ENCODE assay signal across 1 cellular context in the genomic region with DNA sequence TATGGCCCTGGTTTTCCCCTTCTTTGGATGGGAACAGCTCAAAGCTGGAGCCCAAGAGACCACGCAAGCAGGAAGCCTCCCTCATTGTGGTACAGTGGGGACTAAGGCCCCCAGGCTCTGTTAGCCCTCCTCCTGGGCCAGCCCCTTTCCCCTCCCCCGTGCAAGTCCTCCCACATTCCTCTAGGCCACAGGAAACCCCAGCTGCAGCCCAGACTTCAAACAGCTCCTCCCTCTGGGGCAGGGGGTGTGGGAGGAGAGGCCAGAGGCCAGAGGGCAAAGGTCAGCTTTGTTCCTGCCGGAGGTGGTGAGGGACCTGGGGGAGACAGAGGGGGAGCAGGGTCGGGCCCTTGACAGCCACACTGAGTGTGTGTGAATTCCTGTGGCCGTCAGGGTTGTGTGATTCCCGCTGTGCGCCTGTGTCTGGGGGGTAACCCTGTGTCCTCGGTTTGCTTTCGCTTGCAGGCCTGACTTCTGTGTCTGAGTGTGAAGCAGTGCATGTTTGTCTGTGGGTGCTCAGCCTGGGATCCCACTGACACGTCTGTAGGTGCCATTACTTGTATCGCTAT.
A peak's percentile ranks its signal among the peaks of the same experiment; 100 is the strongest.
TF ChIP-seq lines count a peak whose summit lies in the region.

No MANE protein-coding gene starts in this region.

TF ChIP-seq in K562, 482 proteins besides CTCF, POLR2A, EP300 and RAD21 (continued from another document and continues in another):
- TF ChIP-seq KDM4B (IDR thresholded peaks at IDR 0.05; ENCODE audit: borderline replicate concordance in 2 of 2, low read depth in 1 of 2) (no peak), TRIM24 (IDR thresholded peaks at IDR 0.05) (no peak), HNRNPLL (IDR thresholded peaks at IDR 0.05; ENCODE audit: low read depth, low read length, poor library complexity, severe bottlenecking) (no peak), POLR3G (IDR thresholded peaks at IDR 0.05; ENCODE audit: extremely low read depth, insufficient read length, insufficient replicate concordance) (no peak), GATAD2A (IDR thresholded peaks at IDR 0.05) (no peak; the same call in 1 of the 2 replicates), ESRRB (CRISPR knock-in tag; IDR thresholded peaks at IDR 0.05; ENCODE audit: borderline replicate concordance) (no peak), TFAM (CRISPR knock-in tag; conservative IDR thresholded peaks at IDR 0.05) (no peak), MCM3 (IDR thresholded peaks at IDR 0.05) (no peak), RBM14 (IDR thresholded peaks at IDR 0.05; ENCODE audit: borderline replicate concordance, insufficient read depth, low read depth, low read length) (no peak), ZC3H11A (IDR thresholded peaks at IDR 0.05; ENCODE audit: low read depth, low read length) (no peak), KLF16 (IDR thresholded peaks at IDR 0.05) (peak; percentile 56; the same call in 1 of the 2 replicates), JUNB (CRISPR knock-in tag; conservative IDR thresholded peaks at IDR 0.05) (no peak), ARID2 (IDR thresholded peaks at IDR 0.05) (no peak), SMARCE1 (IDR thresholded peaks at IDR 0.05) (peak; percentile 22; the same call in 1 of the 2 replicates), ZNF174 (CRISPR knock-in tag; IDR thresholded peaks at IDR 0.05) (no peak), BRCA1 (IDR thresholded peaks at IDR 0.05) (no peak), BRCA1 (CRISPR knock-in tag; IDR thresholded peaks at IDR 0.05) (no peak), RFX7 (CRISPR knock-in tag; IDR thresholded peaks at IDR 0.05) (no peak), PTTG1 (tag; IDR thresholded peaks at IDR 0.05; ENCODE audit: low read depth) (no peak), ZFP30 (CRISPR knock-in tag; IDR thresholded peaks at IDR 0.05; ENCODE audit: borderline replicate concordance) (no peak), YY1 (IDR thresholded peaks at IDR 0.05; ENCODE audit: borderline replicate concordance in 1 of 3, control insufficient read depth in 1 of 3, extremely low read depth in 1 of 3, insufficient read depth in 3 of 3, insufficient read length in 1 of 3, insufficient replicate concordance in 2 of 3, low read depth in 1 of 3, low read length in 2 of 3) (no peak), ZKSCAN8 (CRISPR knock-in tag; IDR thresholded peaks at IDR 0.05) (no peak), SUPT5H (IDR thresholded peaks at IDR 0.05) (no peak), GTF2F1 (IDR thresholded peaks at IDR 0.05; ENCODE audit: low read depth, low read length) (no peak), EHMT2 (IDR thresholded peaks at IDR 0.05) (no peak), RNF2 (IDR thresholded peaks at IDR 0.05) (peak; percentile 49; the same call in 1 of the 2 replicates), ZBTB7A (IDR thresholded peaks at IDR 0.05; ENCODE audit: borderline replicate concordance, control insufficient read depth, low read depth, low read length) (peak; percentile 79), LEF1 (IDR thresholded peaks at IDR 0.05) (peak; percentile 49; the same call in 1 of the 2 replicates)
- TF ChIP-seq, protein P1, sequence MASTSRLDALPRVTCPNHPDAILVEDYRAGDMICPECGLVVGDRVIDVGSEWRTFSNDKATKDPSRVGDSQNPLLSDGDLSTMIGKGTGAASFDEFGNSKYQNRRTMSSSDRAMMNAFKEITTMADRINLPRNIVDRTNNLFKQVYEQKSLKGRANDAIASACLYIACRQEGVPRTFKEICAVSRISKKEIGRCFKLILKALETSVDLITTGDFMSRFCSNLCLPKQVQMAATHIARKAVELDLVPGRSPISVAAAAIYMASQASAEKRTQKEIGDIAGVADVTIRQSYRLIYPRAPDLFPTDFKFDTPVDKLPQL (IDR thresholded peaks at IDR 0.05; ENCODE audit: extremely low read depth, insufficient read length): no peak
- TF ChIP-seq, protein P2, sequence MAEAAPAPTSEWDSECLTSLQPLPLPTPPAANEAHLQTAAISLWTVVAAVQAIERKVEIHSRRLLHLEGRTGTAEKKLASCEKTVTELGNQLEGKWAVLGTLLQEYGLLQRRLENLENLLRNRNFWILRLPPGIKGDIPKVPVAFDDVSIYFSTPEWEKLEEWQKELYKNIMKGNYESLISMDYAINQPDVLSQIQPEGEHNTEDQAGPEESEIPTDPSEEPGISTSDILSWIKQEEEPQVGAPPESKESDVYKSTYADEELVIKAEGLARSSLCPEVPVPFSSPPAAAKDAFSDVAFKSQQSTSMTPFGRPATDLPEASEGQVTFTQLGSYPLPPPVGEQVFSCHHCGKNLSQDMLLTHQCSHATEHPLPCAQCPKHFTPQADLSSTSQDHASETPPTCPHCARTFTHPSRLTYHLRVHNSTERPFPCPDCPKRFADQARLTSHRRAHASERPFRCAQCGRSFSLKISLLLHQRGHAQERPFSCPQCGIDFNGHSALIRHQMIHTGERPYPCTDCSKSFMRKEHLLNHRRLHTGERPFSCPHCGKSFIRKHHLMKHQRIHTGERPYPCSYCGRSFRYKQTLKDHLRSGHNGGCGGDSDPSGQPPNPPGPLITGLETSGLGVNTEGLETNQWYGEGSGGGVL (CRISPR knock-in tag; IDR thresholded peaks at IDR 0.05): no peak
- TF ChIP-seq, protein P3, sequence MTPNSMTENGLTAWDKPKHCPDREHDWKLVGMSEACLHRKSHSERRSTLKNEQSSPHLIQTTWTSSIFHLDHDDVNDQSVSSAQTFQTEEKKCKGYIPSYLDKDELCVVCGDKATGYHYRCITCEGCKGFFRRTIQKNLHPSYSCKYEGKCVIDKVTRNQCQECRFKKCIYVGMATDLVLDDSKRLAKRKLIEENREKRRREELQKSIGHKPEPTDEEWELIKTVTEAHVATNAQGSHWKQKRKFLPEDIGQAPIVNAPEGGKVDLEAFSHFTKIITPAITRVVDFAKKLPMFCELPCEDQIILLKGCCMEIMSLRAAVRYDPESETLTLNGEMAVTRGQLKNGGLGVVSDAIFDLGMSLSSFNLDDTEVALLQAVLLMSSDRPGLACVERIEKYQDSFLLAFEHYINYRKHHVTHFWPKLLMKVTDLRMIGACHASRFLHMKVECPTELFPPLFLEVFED (CRISPR knock-in tag; conservative IDR thresholded peaks at IDR 0.05): no peak
- TF ChIP-seq, protein P4, sequence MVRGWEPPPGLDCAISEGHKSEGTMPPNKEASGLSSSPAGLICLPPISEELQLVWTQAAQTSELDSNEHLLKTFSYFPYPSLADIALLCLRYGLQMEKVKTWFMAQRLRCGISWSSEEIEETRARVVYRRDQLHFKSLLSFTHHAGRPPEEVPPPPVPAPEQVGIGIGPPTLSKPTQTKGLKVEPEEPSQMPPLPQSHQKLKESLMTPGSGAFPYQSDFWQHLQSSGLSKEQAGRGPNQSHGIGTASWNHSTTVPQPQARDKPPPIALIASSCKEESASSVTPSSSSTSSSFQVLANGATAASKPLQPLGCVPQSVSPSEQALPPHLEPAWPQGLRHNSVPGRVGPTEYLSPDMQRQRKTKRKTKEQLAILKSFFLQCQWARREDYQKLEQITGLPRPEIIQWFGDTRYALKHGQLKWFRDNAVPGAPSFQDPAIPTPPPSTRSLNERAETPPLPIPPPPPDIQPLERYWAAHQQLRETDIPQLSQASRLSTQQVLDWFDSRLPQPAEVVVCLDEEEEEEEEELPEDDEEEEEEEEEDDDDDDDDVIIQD (CRISPR knock-in tag; IDR thresholded peaks at IDR 0.05): no peak
- TF ChIP-seq, protein P5, sequence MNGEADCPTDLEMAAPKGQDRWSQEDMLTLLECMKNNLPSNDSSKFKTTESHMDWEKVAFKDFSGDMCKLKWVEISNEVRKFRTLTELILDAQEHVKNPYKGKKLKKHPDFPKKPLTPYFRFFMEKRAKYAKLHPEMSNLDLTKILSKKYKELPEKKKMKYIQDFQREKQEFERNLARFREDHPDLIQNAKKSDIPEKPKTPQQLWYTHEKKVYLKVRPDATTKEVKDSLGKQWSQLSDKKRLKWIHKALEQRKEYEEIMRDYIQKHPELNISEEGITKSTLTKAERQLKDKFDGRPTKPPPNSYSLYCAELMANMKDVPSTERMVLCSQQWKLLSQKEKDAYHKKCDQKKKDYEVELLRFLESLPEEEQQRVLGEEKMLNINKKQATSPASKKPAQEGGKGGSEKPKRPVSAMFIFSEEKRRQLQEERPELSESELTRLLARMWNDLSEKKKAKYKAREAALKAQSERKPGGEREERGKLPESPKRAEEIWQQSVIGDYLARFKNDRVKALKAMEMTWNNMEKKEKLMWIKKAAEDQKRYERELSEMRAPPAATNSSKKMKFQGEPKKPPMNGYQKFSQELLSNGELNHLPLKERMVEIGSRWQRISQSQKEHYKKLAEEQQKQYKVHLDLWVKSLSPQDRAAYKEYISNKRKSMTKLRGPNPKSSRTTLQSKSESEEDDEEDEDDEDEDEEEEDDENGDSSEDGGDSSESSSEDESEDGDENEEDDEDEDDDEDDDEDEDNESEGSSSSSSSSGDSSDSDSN (IDR thresholded peaks at IDR 0.05; ENCODE audit: borderline replicate concordance in 1 of 2, low read depth in 2 of 2, low read length in 2 of 2): no peak
- TF ChIP-seq, protein P6, sequence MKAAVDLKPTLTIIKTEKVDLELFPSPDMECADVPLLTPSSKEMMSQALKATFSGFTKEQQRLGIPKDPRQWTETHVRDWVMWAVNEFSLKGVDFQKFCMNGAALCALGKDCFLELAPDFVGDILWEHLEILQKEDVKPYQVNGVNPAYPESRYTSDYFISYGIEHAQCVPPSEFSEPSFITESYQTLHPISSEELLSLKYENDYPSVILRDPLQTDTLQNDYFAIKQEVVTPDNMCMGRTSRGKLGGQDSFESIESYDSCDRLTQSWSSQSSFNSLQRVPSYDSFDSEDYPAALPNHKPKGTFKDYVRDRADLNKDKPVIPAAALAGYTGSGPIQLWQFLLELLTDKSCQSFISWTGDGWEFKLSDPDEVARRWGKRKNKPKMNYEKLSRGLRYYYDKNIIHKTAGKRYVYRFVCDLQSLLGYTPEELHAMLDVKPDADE (conservative IDR thresholded peaks at IDR 0.05; ENCODE audit: control insufficient read depth, low read depth, low read length): peak; percentile 40; the same call in 1 of the 2 replicates
- TF ChIP-seq, protein P7, sequence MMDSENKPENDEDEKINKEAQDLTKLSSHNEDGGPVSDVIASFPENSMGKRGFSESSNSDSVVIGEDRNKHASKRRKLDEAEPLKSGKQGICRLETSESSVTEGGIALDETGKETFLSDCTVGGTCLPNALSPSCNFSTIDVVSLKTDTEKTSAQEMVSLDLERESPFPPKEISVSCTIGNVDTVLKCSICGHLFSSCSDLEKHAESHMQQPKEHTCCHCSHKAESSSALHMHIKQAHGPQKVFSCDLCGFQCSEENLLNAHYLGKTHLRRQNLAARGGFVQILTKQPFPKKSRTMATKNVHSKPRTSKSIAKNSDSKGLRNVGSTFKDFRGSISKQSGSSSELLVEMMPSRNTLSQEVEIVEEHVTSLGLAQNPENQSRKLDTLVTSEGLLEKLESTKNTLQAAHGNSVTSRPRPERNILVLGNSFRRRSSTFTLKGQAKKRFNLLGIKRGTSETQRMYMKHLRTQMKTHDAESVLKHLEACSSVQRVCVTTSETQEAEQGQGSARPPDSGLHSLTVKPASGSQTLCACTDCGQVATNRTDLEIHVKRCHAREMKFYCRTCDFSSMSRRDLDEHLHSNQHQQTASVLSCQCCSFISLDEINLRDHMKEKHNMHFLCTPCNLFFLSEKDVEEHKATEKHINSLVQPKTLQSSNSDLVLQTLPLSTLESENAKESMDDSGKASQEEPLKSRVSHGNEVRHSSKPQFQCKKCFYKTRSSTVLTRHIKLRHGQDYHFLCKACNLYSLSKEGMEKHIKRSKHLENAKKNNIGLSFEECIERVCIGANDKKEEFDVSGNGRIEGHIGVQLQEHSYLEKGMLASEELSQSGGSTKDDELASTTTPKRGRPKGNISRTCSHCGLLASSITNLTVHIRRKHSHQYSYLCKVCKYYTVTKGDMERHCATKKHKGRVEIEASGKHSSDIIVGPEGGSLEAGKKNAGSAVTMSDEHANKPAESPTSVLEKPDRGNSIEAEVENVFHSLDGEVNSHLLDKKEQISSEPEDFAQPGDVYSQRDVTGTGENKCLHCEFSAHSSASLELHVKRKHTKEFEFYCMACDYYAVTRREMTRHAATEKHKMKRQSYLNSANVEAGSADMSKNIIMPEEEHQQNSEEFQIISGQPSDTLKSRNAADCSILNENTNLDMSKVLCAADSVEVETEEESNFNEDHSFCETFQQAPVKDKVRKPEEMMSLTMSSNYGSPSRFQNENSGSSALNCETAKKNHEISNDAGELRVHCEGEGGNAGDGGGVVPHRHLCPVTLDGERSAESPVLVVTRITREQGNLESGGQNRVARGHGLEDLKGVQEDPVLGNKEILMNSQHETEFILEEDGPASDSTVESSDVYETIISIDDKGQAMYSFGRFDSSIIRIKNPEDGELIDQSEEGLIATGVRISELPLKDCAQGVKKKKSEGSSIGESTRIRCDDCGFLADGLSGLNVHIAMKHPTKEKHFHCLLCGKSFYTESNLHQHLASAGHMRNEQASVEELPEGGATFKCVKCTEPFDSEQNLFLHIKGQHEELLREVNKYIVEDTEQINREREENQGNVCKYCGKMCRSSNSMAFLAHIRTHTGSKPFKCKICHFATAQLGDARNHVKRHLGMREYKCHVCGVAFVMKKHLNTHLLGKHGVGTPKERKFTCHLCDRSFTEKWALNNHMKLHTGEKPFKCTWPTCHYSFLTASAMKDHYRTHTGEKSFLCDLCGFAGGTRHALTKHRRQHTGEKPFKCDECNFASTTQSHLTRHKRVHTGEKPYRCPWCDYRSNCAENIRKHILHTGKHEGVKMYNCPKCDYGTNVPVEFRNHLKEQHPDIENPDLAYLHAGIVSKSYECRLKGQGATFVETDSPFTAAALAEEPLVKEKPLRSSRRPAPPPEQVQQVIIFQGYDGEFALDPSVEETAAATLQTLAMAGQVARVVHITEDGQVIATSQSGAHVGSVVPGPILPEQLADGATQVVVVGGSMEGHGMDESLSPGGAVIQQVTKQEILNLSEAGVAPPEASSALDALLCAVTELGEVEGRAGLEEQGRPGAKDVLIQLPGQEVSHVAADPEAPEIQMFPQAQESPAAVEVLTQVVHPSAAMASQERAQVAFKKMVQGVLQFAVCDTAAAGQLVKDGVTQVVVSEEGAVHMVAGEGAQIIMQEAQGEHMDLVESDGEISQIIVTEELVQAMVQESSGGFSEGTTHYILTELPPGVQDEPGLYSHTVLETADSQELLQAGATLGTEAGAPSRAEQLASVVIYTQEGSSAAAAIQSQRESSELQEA (IDR thresholded peaks at IDR 0.05; ENCODE audit: low read depth): no peak
- TF ChIP-seq, protein P8, sequence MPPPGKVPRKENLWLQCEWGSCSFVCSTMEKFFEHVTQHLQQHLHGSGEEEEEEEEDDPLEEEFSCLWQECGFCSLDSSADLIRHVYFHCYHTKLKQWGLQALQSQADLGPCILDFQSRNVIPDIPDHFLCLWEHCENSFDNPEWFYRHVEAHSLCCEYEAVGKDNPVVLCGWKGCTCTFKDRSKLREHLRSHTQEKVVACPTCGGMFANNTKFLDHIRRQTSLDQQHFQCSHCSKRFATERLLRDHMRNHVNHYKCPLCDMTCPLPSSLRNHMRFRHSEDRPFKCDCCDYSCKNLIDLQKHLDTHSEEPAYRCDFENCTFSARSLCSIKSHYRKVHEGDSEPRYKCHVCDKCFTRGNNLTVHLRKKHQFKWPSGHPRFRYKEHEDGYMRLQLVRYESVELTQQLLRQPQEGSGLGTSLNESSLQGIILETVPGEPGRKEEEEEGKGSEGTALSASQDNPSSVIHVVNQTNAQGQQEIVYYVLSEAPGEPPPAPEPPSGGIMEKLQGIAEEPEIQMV (tag; conservative IDR thresholded peaks at IDR 0.05; ENCODE audit: low read depth): no peak
- TF ChIP-seq, protein P9, sequence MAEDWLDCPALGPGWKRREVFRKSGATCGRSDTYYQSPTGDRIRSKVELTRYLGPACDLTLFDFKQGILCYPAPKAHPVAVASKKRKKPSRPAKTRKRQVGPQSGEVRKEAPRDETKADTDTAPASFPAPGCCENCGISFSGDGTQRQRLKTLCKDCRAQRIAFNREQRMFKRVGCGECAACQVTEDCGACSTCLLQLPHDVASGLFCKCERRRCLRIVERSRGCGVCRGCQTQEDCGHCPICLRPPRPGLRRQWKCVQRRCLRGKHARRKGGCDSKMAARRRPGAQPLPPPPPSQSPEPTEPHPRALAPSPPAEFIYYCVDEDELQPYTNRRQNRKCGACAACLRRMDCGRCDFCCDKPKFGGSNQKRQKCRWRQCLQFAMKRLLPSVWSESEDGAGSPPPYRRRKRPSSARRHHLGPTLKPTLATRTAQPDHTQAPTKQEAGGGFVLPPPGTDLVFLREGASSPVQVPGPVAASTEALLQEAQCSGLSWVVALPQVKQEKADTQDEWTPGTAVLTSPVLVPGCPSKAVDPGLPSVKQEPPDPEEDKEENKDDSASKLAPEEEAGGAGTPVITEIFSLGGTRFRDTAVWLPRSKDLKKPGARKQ (CRISPR knock-in tag; IDR thresholded peaks at IDR 0.05): no peak
